ENCODE assay signal across 15 cellular contexts in genomic region chr22:23098718-23099524, GRCh38. TPM values are rescaled to one million over a fixed set of nuclear protein-coding genes. Genes with fewer than 3 reads are reported as not detected.
A peak's percentile ranks its signal among the peaks of the same experiment; 100 is the strongest.
DNase-seq lines count a peak whose midpoint lies in the region; ATAC-seq and TF ChIP-seq lines count a peak whose summit lies in the region.
"Had no signal": no experiment of that assay in that cellular context is flagged by ENCODE, and none has a peak within 500 bp of the region (broad histone marks: within the 10 kb centered on the region; RNA-seq: fewer than 3 reads in every experiment).

No MANE protein-coding gene starts in this region.

- H3K27me3 ChIP-seq in breast epithelium = no peaks in the 10 kb centered on the region

- no peaks in the 10 kb centered on the region for H3K4me1 Mint-ChIP-seq in MCF 10A (ENCODE audit: insufficient read depth, unreplicated experiment)
- no peaks in the 10 kb centered on the region for H3K4me1 Mint-ChIP-seq in CD14-positive monocyte

- CTCF ChIA-PET in MCF 10A (lab: Yijun Ruan, JAX) = interaction anchor here (0.7 kb wide), 1 partner anchor 183 kb away, joined by 5 read pairs; no protein-coding TSS in a partner anchor

- TF ChIP-seq POLR2A in breast epithelium (IDR thresholded peaks at IDR 0.05) = no peak

- POLR2A ChIA-PET in MCF 10A (lab: Yijun Ruan, JAX) = no interaction called here

- H3K9me3 ChIP-seq in breast epithelium = no peaks in the 10 kb centered on the region
- H3K9me3 ChIP-seq: Caco-2 had no signal

- no peaks in the 10 kb centered on the region for H3K36me3 ChIP-seq in breast epithelium

- ATAC-seq in left ventricle myocardium superior (peak; percentile 97), GM18511 (IDR thresholded peaks at IDR 0.05; ENCODE audit: unreplicated experiment) (no peak), GM18517 (IDR thresholded peaks at IDR 0.05; ENCODE audit: unreplicated experiment) (no peak)

- no peaks in the 10 kb centered on the region for H3K36me3 Mint-ChIP-seq in MCF 10A (ENCODE audit: insufficient read depth, unreplicated experiment)
- no peaks in the 10 kb centered on the region for H3K36me3 Mint-ChIP-seq in CD14-positive monocyte

- H3K27ac Mint-ChIP-seq in MCF 10A (ENCODE audit: low read depth, unreplicated experiment) = no peak overlapping the region
- H3K27ac Mint-ChIP-seq in CD14-positive monocyte = peak overlapping the region in 1 of 7 donors; percentile 46
- H3K27ac Mint-ChIP-seq: stimulated activated naive CD8-positive, alpha-beta T cell treated with anti-CD3 and anti-CD28 coated beads, Interleukin-15, Interleukin-2, amounts not matched to agents 100 ng/mL and 50 ng/mL, for 24 hours had no signal

- peak overlapping the region in 2 of 3 donors; percentile 13 to 45 for H3K4me3 ChIP-seq in breast epithelium

- intact Hi-C loops in breast epithelium (cut with DNase I; ENCODE audit: low total_unique reads) = no loop called here
- intact Hi-C loops in MCF 10A (cut with micrococcal nuclease) = no loop called here
- intact Hi-C loops in left ventricle myocardium superior (cut with micrococcal nuclease) = no loop called here
- intact Hi-C loops in posterior cingulate gyrus (cut with DNase I) = no loop called here
- intact Hi-C loops in CD14-positive monocyte (cut with micrococcal nuclease) = no loop called here

- H3K27ac ChIP-seq in breast epithelium = peak overlapping the region; percentile 83 to 86

- no peak overlapping the region for H3K4me3 Mint-ChIP-seq in MCF 10A (ENCODE audit: unreplicated experiment)
- H3K4me3 Mint-ChIP-seq in CD14-positive monocyte = no peak overlapping the region
- H3K4me3 Mint-ChIP-seq: stimulated activated naive CD8-positive, alpha-beta T cell treated with anti-CD3 and anti-CD28 coated beads, Interleukin-15, Interleukin-2, amounts not matched to agents 100 ng/mL and 50 ng/mL, for 24 hours had no signal

- TF ChIP-seq CTCF in breast epithelium (IDR thresholded peaks at IDR 0.05) = no peak
- TF ChIP-seq CTCF in MCF 10A (IDR thresholded peaks at IDR 0.05; ENCODE audit: unreplicated experiment) = no peak
- no peak for TF ChIP-seq CTCF in CD14-positive monocyte (IDR thresholded peaks at IDR 0.05)

- H3K27me3 Mint-ChIP-seq in MCF 10A (ENCODE audit: insufficient read depth, unreplicated experiment) (no peaks in the 10 kb centered on the region), CD14-positive monocyte (ENCODE audit: low read depth in 3 of 3) (peaks cover 1 to 4% (median 2%) of the 10 kb centered on the region in 3 donors)
- H3K27me3 Mint-ChIP-seq: stimulated activated naive CD8-positive, alpha-beta T cell treated with anti-CD3 and anti-CD28 coated beads, Interleukin-15, Interleukin-2, amounts not matched to agents 100 ng/mL and 50 ng/mL, for 24 hours had no signal

- no peaks in the 10 kb centered on the region for H3K9me3 Mint-ChIP-seq in MCF 10A (ENCODE audit: unreplicated experiment)
- peaks cover 0 to 1% (median 0%) of the 10 kb centered on the region in 7 donors for H3K9me3 Mint-ChIP-seq in CD14-positive monocyte
- H3K9me3 Mint-ChIP-seq: stimulated activated naive CD8-positive, alpha-beta T cell treated with anti-CD3 and anti-CD28 coated beads, Interleukin-15, Interleukin-2, amounts not matched to agents 100 ng/mL and 50 ng/mL, for 24 hours had no signal

- H3K4me1 ChIP-seq in breast epithelium = peaks cover 4 to 10% of the 10 kb centered on the region in 2 donors
- H3K4me1 ChIP-seq: Caco-2 had no signal

- DNase-seq in breast epithelium (ENCODE audit: low spot score in 2 of 2) = peak in 1 of 2 donors; percentile 37
- DNase-seq in MCF 10A (ENCODE audit: unreplicated experiment) = no peak
- DNase-seq in left ventricle myocardium superior = peak; percentile 81
- peak in 8 of 10 donors; percentile 53 to 92 (median 66) for DNase-seq in posterior cingulate gyrus
- DNase-seq in GM19240 (ENCODE audit: insufficient read length, low spot score) = no peak
- no peak for DNase-seq in CD14-positive monocyte (ENCODE audit: low spot score)
- DNase-seq: 8988T; activated CD4-positive, alpha-beta T cell treated with anti-CD3 and anti-CD28 coated beads, Interleukin-2, amount 50 U/mL, for 4 hours; Caco-2; T-helper 9 cell had no signal

- BruUV-seq in MCF 10A (replicated peaks; lab: Mats Ljungman, UMichigan) = no TSS peak

RNA-seq across cellular contexts. Expression of gene GNAZ, which starts 28.6 kb away (rescaled TPM):
- total RNA-seq in breast epithelium = 10 to 100 TPM in 1 of 3 donors, 1 to 10 TPM in 2; 5.0 to 15.7 (median 5.3) TPM
- 0.82 and 0.98 TPM in 2 replicates for total RNA-seq in MCF 10A (2022)
- total RNA-seq in left ventricle myocardium superior = 3.3 TPM
- polyA plus RNA-seq in CD14-positive monocyte = under 1 TPM in 1 of 2 donors, not detected in 1; 0.04 TPM

RNA-seq across cellular contexts. Expression of gene RSPH14, which starts 42.9 kb away (rescaled TPM):
- total RNA-seq in breast epithelium (under 1 TPM in 1 of 3 donors, not detected in 2; 0.29 TPM), MCF 10A (2022) (not detected in 2 replicates), left ventricle myocardium superior (not detected)
- polyA plus RNA-seq in CD14-positive monocyte = not detected
- total RNA-seq: mesenteric fat pad, NCI-H460 had no signal

RNA-seq across cellular contexts. Expression of gene RAB36, which starts 46.4 kb away (rescaled TPM):
- 1 to 10 TPM; 1.3 to 4.8 (median 2.9) TPM for total RNA-seq in breast epithelium
- total RNA-seq in MCF 10A (2022) = 8.5 and 8.8 TPM in 2 replicates
- 0.74 TPM for total RNA-seq in left ventricle myocardium superior
- under 1 TPM; 0.37 to 0.78 TPM for polyA plus RNA-seq in CD14-positive monocyte

Comparison
In these comparisons a context has a peak if more than half of its experiments do, and no peak if none do; other contexts are left out.
1. DNase-seq: peak in left ventricle myocardium superior (single experiment) and posterior cingulate gyrus (8 of 10); none in MCF 10A (single experiment), GM19240 (single experiment) and CD14-positive monocyte (single experiment).